1 cellular context compared by ENCODE assay signal in the genomic region with DNA sequence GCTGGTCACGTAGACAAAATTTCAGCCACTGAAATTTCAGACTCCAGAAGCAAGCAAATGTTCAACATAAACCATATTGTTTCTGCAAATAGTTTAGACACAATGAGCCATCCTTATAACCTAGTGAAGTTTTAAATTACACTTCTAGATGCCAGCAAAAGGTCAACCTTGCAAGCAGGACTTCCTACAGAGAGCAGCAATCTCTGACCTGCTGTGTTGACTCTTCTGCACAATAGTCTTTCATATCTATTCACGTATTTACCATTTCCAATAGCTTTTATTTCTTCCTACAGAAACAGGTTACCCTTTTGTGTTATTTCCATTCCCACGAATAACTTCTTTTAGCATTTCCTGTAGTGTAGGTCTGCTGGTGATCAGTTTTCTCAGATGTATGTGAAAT.
A peak's percentile ranks its signal among the peaks of the same experiment; 100 is the strongest.
TF ChIP-seq lines count a peak whose summit lies in the region.

No MANE protein-coding gene starts in this region.

TF ChIP-seq in HepG2, 621 proteins besides CTCF, POLR2A, EP300 and RAD21 (continued from another document):
- TF ChIP-seq, protein P1, sequence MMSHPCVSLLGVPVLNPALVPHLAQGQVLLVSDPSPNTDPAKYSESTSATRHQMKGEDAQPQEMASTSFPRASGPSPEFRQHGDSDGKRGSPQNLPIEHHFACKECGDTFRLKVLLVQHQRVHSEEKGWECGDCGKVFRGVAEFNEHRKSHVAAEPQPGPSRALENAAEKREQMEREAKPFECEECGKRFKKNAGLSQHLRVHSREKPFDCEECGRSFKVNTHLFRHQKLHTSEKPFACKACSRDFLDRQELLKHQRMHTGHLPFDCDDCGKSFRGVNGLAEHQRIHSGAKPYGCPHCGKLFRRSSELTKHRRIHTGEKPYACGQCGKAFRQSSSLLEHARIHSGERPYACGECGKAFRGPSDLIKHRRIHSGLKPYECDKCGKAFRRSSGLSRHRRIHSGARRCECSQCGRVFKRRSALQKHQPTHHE (CRISPR knock-in tag; IDR thresholded peaks at IDR 0.05; ENCODE audit: borderline replicate concordance) = no peak
- TF ChIP-seq LRRFIP1 (CRISPR knock-in tag; conservative IDR thresholded peaks at IDR 0.05) (no peak), GATAD2A (CRISPR knock-in tag; IDR thresholded peaks at IDR 0.05) (0 out of 2 replicates have a peak, but pooled peaks have one; percentile 17), CC2D1A (CRISPR knock-in tag; IDR thresholded peaks at IDR 0.05) (no peak), ZMYM2 (CRISPR knock-in tag; IDR thresholded peaks at IDR 0.05) (no peak), SOX5 (CRISPR knock-in tag; IDR thresholded peaks at IDR 0.05; ENCODE audit: borderline replicate concordance) (peak; percentile 87), SAP130 (CRISPR knock-in tag; IDR thresholded peaks at IDR 0.05; ENCODE audit: low read depth) (peak; percentile 36; the same call in 1 of the 2 replicates), BRCA1 (CRISPR knock-in tag; IDR thresholded peaks at IDR 0.05) (no peak), ZNF614 (CRISPR knock-in tag; IDR thresholded peaks at IDR 0.05; ENCODE audit: borderline replicate concordance) (0 out of 2 replicates have a peak, but pooled peaks have one; percentile 23), FOXA1 (IDR thresholded peaks at IDR 0.05) (no peak), FOXA1 (CRISPR knock-in tag; IDR thresholded peaks at IDR 0.05) (peak; percentile 62), SOX13 (IDR thresholded peaks at IDR 0.05) (no peak), SOX13 (CRISPR knock-in tag; conservative IDR thresholded peaks at IDR 0.05 in 1 of 2, IDR thresholded peaks at IDR 0.05 in 1 of 2) (peak in 1 of 2 experiments; percentile 84; a peak in 2 of 4 replicates), FOXP1 (IDR thresholded peaks at IDR 0.05) (no peak), FOXP1 (CRISPR knock-in tag; IDR thresholded peaks at IDR 0.05) (peak; percentile 30; the same call in 1 of the 2 replicates), NR3C1 (CRISPR knock-in tag; IDR thresholded peaks at IDR 0.05) (no peak), DZIP1 (CRISPR knock-in tag; IDR thresholded peaks at IDR 0.05) (no peak), ZNF205 (CRISPR knock-in tag; IDR thresholded peaks at IDR 0.05) (no peak), KDM2A (CRISPR knock-in tag; IDR thresholded peaks at IDR 0.05; ENCODE audit: borderline replicate concordance, low read depth) (no peak), ZIK1 (CRISPR knock-in tag; IDR thresholded peaks at IDR 0.05; ENCODE audit: borderline replicate concordance, low read depth) (no peak), SOX6 (IDR thresholded peaks at IDR 0.05) (no peak), SOX6 (CRISPR knock-in tag; IDR thresholded peaks at IDR 0.05) (peak; percentile 62), CREM (IDR thresholded peaks at IDR 0.05) (peak; percentile 28; the same call in 1 of the 2 replicates), CREM (CRISPR knock-in tag; IDR thresholded peaks at IDR 0.05) (no peak), HIVEP1 (CRISPR knock-in tag; IDR thresholded peaks at IDR 0.05) (no peak), KDM3A (CRISPR knock-in tag; IDR thresholded peaks at IDR 0.05; ENCODE audit: low read depth) (no peak), ZNF788 (CRISPR knock-in tag; IDR thresholded peaks at IDR 0.05; ENCODE audit: borderline replicate concordance) (no peak), ZBTB20 (CRISPR knock-in tag; IDR thresholded peaks at IDR 0.05; ENCODE audit: borderline replicate concordance, low read depth) (no peak), FOXA3 (CRISPR knock-in tag; IDR thresholded peaks at IDR 0.05) (peak; percentile 72), GZF1 (CRISPR knock-in tag; IDR thresholded peaks at IDR 0.05) (no peak), NR2F2 (IDR thresholded peaks at IDR 0.05; ENCODE audit: borderline replicate concordance, low read depth) (peak; percentile 87), SMAD9 (CRISPR knock-in tag; IDR thresholded peaks at IDR 0.05) (no peak), HMG20A (CRISPR knock-in tag; IDR thresholded peaks at IDR 0.05; ENCODE audit: borderline replicate concordance) (0 out of 2 replicates have a peak, but pooled peaks have one; percentile 11), EEA1 (CRISPR knock-in tag; IDR thresholded peaks at IDR 0.05; ENCODE audit: borderline replicate concordance) (no peak), ZKSCAN5 (CRISPR knock-in tag; IDR thresholded peaks at IDR 0.05) (no peak), ZFP62 (CRISPR knock-in tag; IDR thresholded peaks at IDR 0.05) (no peak)
- TF ChIP-seq, protein P2, sequence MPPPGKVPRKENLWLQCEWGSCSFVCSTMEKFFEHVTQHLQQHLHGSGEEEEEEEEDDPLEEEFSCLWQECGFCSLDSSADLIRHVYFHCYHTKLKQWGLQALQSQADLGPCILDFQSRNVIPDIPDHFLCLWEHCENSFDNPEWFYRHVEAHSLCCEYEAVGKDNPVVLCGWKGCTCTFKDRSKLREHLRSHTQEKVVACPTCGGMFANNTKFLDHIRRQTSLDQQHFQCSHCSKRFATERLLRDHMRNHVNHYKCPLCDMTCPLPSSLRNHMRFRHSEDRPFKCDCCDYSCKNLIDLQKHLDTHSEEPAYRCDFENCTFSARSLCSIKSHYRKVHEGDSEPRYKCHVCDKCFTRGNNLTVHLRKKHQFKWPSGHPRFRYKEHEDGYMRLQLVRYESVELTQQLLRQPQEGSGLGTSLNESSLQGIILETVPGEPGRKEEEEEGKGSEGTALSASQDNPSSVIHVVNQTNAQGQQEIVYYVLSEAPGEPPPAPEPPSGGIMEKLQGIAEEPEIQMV (CRISPR knock-in tag; IDR thresholded peaks at IDR 0.05; ENCODE audit: low read depth) = no peak
